ENCODE assay signal across 14 cellular contexts in genomic region chr7:40330408-40330807, GRCh38.
"Had no signal": no experiment of that assay in that cellular context is flagged by ENCODE, and none has a peak within 500 bp of the region (broad histone marks: within the 10 kb centered on the region; RNA-seq: fewer than 3 reads in every experiment).

No MANE protein-coding gene starts in this region.

- H3K27ac Mint-ChIP-seq: stimulated activated memory B cell treated with anti-CD40 and anti-IgM and Interleukin-4, amounts not matched to agents 10 μg/mL and 1 μg/mL and 100 μg/mL, for 72 hours; T-helper 1 cell treated with Interleukin-12 subunit alpha and Interleukin-12 subunit beta and Interleukin-4 antibody, amounts not matched to agents 30 μg/mL and 1 μg/mL, for 36 hours had no signal

- H3K36me3 Mint-ChIP-seq: stimulated activated memory B cell treated with anti-CD40 and anti-IgM and Interleukin-4, amounts not matched to agents 10 μg/mL and 1 μg/mL and 100 μg/mL, for 72 hours had no signal

- H3K27me3 Mint-ChIP-seq: stimulated activated memory B cell treated with anti-CD40 and anti-IgM and Interleukin-4, amounts not matched to agents 10 μg/mL and 1 μg/mL and 100 μg/mL, for 72 hours had no signal

- H3K9me3 Mint-ChIP-seq: activated T-cell treated with anti-CD3 and anti-CD28 coated beads, Interleukin-2, amount 50 U/mL, for 4 hours; neural crest cell; stimulated activated memory B cell treated with anti-CD40 and anti-IgM and Interleukin-4, amounts not matched to agents 10 μg/mL and 1 μg/mL and 100 μg/mL, for 72 hours; T-helper 1 cell treated with Interleukin-12 subunit alpha and Interleukin-12 subunit beta and Interleukin-4 antibody, amounts not matched to agents 30 μg/mL and 1 μg/mL, for 36 hours had no signal

- H3K27ac ChIP-seq: psoas muscle had no signal

- H3K4me3 Mint-ChIP-seq: activated T-cell treated with anti-CD3 and anti-CD28 coated beads, Interleukin-2, amount 50 U/mL, for 4 hours; neural crest cell; stimulated activated memory B cell treated with anti-CD40 and anti-IgM and Interleukin-4, amounts not matched to agents 10 μg/mL and 1 μg/mL and 100 μg/mL, for 72 hours; T-helper 1 cell treated with Interleukin-12 subunit alpha and Interleukin-12 subunit beta and Interleukin-4 antibody, amounts not matched to agents 30 μg/mL and 1 μg/mL, for 36 hours had no signal

- H3K4me1 Mint-ChIP-seq: stimulated activated memory B cell treated with anti-CD40 and anti-IgM and Interleukin-4, amounts not matched to agents 10 μg/mL and 1 μg/mL and 100 μg/mL, for 72 hours had no signal

- ATAC-seq: activated T-cell treated with anti-CD3 and anti-CD28 coated beads, Interleukin-2, amount 50 U/mL, for 4 hours; psoas muscle; stimulated activated memory B cell treated with anti-CD40 and anti-IgM and Interleukin-4, amounts not matched to agents 10 μg/mL and 1 μg/mL and 100 μg/mL, for 72 hours had no signal

- DNase-seq: activated CD4-positive, alpha-beta T cell treated with anti-CD3 and anti-CD28 coated beads, Interleukin-2, amount 50 U/mL, for 1 hour; activated CD4-positive, CD25-positive, alpha-beta regulatory T cell treated with anti-CD3 and anti-CD28 coated beads, Interleukin-2, amount 50 U/mL, for 72 hours; activated CD8-positive, alpha-beta memory T cell treated with anti-CD3 and anti-CD28 coated beads, Interleukin-2, amount 50 U/mL, for 4 hours; activated effector memory CD4-positive, alpha-beta T cell treated with anti-CD3 and anti-CD28 coated beads, Interleukin-2, amount 50 U/mL, for 16 hours; activated naive CD4-positive, alpha-beta T cell treated with anti-CD3 and anti-CD28 coated beads, Interleukin-2, amount 50 U/mL, for 16 hours; activated T-cell treated with anti-CD3 and anti-CD28 coated beads, Interleukin-2, amount 50 U/mL, for 4 hours; aorta; midbrain; psoas muscle; right cardiac atrium; stimulated activated CD4-positive, alpha-beta T cell treated with anti-CD3 and anti-CD28 coated beads, Interleukin-4, amount 100 ng/mL, for 1 hour had no signal
